Comparison of ENCODE assay signal across 15 cellular contexts in the genomic region with DNA sequence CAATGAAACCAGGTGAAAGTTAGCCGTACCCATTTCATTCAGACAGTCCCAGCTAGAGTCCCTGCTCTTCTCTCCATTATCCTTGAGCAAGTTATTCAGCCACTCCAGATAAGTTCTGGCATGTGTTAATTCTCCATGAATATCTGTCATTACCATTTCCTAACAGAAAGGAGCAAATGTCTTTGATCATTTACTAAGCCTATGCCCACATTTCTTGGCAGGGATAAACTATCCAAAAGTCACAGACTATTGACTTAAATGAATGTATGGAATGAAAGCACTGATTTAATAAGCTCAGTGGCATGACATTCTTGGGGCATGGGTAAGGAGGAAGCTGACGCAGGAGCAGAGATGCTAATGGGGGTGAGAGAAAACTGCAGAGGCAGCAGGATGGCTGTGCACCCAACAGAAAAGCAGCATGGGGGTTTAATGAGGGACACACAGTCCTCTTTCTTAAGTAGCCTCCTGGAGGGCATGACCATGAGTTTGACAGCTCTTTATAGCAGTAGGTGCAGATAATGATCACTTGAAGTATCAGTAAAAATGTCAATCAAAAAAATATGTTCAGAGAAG. TPM values are rescaled to one million over a fixed set of nuclear protein-coding genes. Genes with fewer than 3 reads are reported as not detected.
DNase-seq lines count a peak whose midpoint lies in the region; ATAC-seq and TF ChIP-seq lines count a peak whose summit lies in the region.
"Had no signal": no experiment of that assay in that cellular context is flagged by ENCODE, and none has a peak within 500 bp of the region (broad histone marks: within the 10 kb centered on the region; RNA-seq: fewer than 3 reads in every experiment).

No MANE protein-coding gene starts in this region.

- no peaks in the 10 kb centered on the region for H3K79me1 ChIP-seq in mesenchymal stem cell (replicated peaks; ENCODE audit: low read length, poor library complexity, severe bottlenecking)

- no peak overlapping the region for H3K4me2 ChIP-seq in mesenchymal stem cell (ENCODE audit: low read length, poor library complexity, severe bottlenecking)

- no peaks in the 10 kb centered on the region for H3K27me3 Mint-ChIP-seq in chondrocyte (ENCODE audit: low read depth)
- H3K27me3 Mint-ChIP-seq: activated naive CD4-positive, alpha-beta T cell treated with anti-CD3 and anti-CD28 coated beads, Interleukin-2, amount 50 U/mL, for 24 hours had no signal

- H4K8ac ChIP-seq in mesenchymal stem cell (ENCODE audit: low read length) = no peak overlapping the region

- peak overlapping the region; percentile 95 for H3K27ac ChIP-seq in mesenchymal stem cell (ENCODE audit: low read length, poor library complexity, severe bottlenecking)
- H3K27ac ChIP-seq: uterus had no signal

- H3K4me3 ChIP-seq in BJ (ENCODE audit: low read depth, low read length) (no peak overlapping the region), mesenchymal stem cell (ENCODE audit: insufficient read depth in 1 of 2, low read depth in 1 of 2, low read length in 2 of 2) (no peak overlapping the region)
- H3K4me3 ChIP-seq: uterus had no signal

- H3K27ac Mint-ChIP-seq in chondrocyte (ENCODE audit: unreplicated experiment) = peak overlapping the region; percentile 78
- H3K27ac Mint-ChIP-seq: activated naive CD4-positive, alpha-beta T cell treated with anti-CD3 and anti-CD28 coated beads, Interleukin-2, amount 50 U/mL, for 24 hours; immature natural killer cell; naive thymus-derived CD4-positive, alpha-beta T cell had no signal

- H3K36me3 ChIP-seq in BJ (ENCODE audit: control insufficient read depth, insufficient read depth, low read length) (no peaks in the 10 kb centered on the region), mesenchymal stem cell (ENCODE audit: control insufficient read depth in 1 of 2, insufficient read depth in 2 of 2, low read depth in 1 of 2, low read length in 2 of 2) (no peaks in the 10 kb centered on the region)
- H3K36me3 ChIP-seq: uterus had no signal

- H3K14ac ChIP-seq in mesenchymal stem cell (ENCODE audit: low read length in 2 of 2) = no peak overlapping the region

- no peak overlapping the region for H3K4me3 Mint-ChIP-seq in chondrocyte (ENCODE audit: unreplicated experiment)
- H3K4me3 Mint-ChIP-seq: activated naive CD4-positive, alpha-beta T cell treated with anti-CD3 and anti-CD28 coated beads, Interleukin-2, amount 50 U/mL, for 24 hours; immature natural killer cell; naive thymus-derived CD4-positive, alpha-beta T cell had no signal

- H2BK12ac ChIP-seq in mesenchymal stem cell (ENCODE audit: low read length in 2 of 2) = no peak overlapping the region

- H3K18ac ChIP-seq in mesenchymal stem cell (ENCODE audit: low read depth in 1 of 2, low read length in 2 of 2) = peak overlapping the region in 1 of 2 experiments; percentile 12

- H2BK5ac ChIP-seq in mesenchymal stem cell (ENCODE audit: low read depth, low read length, poor library complexity, severe bottlenecking) = no peak overlapping the region

- no peak overlapping the region for H2AK5ac ChIP-seq in mesenchymal stem cell (ENCODE audit: low read length, severe bottlenecking)

- H3K36me3 Mint-ChIP-seq in chondrocyte (ENCODE audit: low read depth) = no peaks in the 10 kb centered on the region
- H3K36me3 Mint-ChIP-seq: activated naive CD4-positive, alpha-beta T cell treated with anti-CD3 and anti-CD28 coated beads, Interleukin-2, amount 50 U/mL, for 24 hours; immature natural killer cell; naive thymus-derived CD4-positive, alpha-beta T cell had no signal

- peaks cover 10% of the 10 kb centered on the region for H3K4me1 ChIP-seq in mesenchymal stem cell (ENCODE audit: control insufficient read depth, insufficient read depth, low read depth, low read length)
- H3K4me1 ChIP-seq: uterus had no signal

- no peak overlapping the region for H2BK120ac ChIP-seq in mesenchymal stem cell (ENCODE audit: low read depth, low read length)

- CTCF ChIA-PET in BJ (lab: Yijun Ruan, JAX) = interaction anchor here (0.7 to 2.9 kb wide), 4 partner anchors 9 to 41 kb away, joined by 3 to 20 read pairs (median 6); no protein-coding TSS in a partner anchor

- no peak overlapping the region for H4K91ac ChIP-seq in mesenchymal stem cell (ENCODE audit: low read length)

- no peak overlapping the region for H2AFZ ChIP-seq in mesenchymal stem cell (ENCODE audit: low read depth, low read length)

- no peak overlapping the region for H3K9ac ChIP-seq in mesenchymal stem cell (ENCODE audit: low read length)

- 54% methylated on average over 2 of the region's 2 CpGs for WGBS in mesenchymal stem cell

- H3K9me3 ChIP-seq in mesenchymal stem cell (ENCODE audit: control insufficient read depth, low read length) = no peaks in the 10 kb centered on the region
- H3K9me3 ChIP-seq: uterus had no signal

- no peaks in the 10 kb centered on the region for H3K27me3 ChIP-seq in BJ (ENCODE audit: control insufficient read depth, insufficient read depth, low read length)
- H3K27me3 ChIP-seq in mesenchymal stem cell (ENCODE audit: control insufficient read depth in 1 of 2, insufficient read depth in 1 of 2, low read length in 2 of 2) = no peaks in the 10 kb centered on the region
- H3K27me3 ChIP-seq: uterus had no signal

- no peak overlapping the region for H3K23ac ChIP-seq in mesenchymal stem cell (ENCODE audit: low read length in 2 of 2)

- DNase-seq in BJ (ENCODE audit: low read depth) (peak; percentile 59), M059J (ENCODE audit: low read depth) (peak; percentile 68), chondrocyte (ENCODE audit: low spot score) (no peak), mesenchymal stem cell (peak; percentile 40), GM10266 (ENCODE audit: extremely low spot score) (no peak), activated gamma-delta T cell (lab: John Stamatoyannopoulos, UW) (no peak)
- DNase-seq: COR-L47; effector memory CD4-positive, alpha-beta T cell; immature natural killer cell; naive thymus-derived CD4-positive, alpha-beta T cell; stimulated activated CD4-positive, alpha-beta T cell treated with anti-CD3 and anti-CD28 coated beads, Interleukin-12 subunit alpha, Interleukin-12 subunit beta, amount 100 ng/mL, for 4 hours; uterus had no signal

- no peak overlapping the region for H2BK15ac ChIP-seq in mesenchymal stem cell (ENCODE audit: low read depth, poor library complexity, severe bottlenecking)

- TF ChIP-seq CTCF in BJ (IDR thresholded peaks at IDR 0.05; ENCODE audit: insufficient read depth, low read depth, low read length) (no peak), chondrocyte (IDR thresholded peaks at IDR 0.05) (no peak), GM10266 (IDR thresholded peaks at IDR 0.05; ENCODE audit: control insufficient read depth, insufficient read depth, low read depth, missing control alignments) (no peak)

- ATAC-seq in HG02759 (IDR thresholded peaks at IDR 0.05; ENCODE audit: unreplicated experiment) = no peak
- ATAC-seq in HG02610 (IDR thresholded peaks at IDR 0.05; ENCODE audit: unreplicated experiment) = no peak
- ATAC-seq: naive thymus-derived CD4-positive, alpha-beta T cell had no signal

- POLR2A ChIA-PET in BJ (lab: Charles Lee) = interaction anchor here (0.6 kb wide), 1 partner anchor 9 kb away, joined by 7 read pairs; no protein-coding TSS in a partner anchor

- H3K4ac ChIP-seq in mesenchymal stem cell (ENCODE audit: low read depth in 1 of 2, low read length in 2 of 2) = no peak overlapping the region

- H3K9me3 Mint-ChIP-seq in chondrocyte (ENCODE audit: low read depth) = no peaks in the 10 kb centered on the region
- H3K9me3 Mint-ChIP-seq: activated naive CD4-positive, alpha-beta T cell treated with anti-CD3 and anti-CD28 coated beads, Interleukin-2, amount 50 U/mL, for 24 hours; immature natural killer cell; naive thymus-derived CD4-positive, alpha-beta T cell had no signal

- peaks cover 32% of the 10 kb centered on the region for H3K4me1 Mint-ChIP-seq in chondrocyte (ENCODE audit: low read depth)
- H3K4me1 Mint-ChIP-seq: activated naive CD4-positive, alpha-beta T cell treated with anti-CD3 and anti-CD28 coated beads, Interleukin-2, amount 50 U/mL, for 24 hours; immature natural killer cell; naive thymus-derived CD4-positive, alpha-beta T cell had no signal

RNA-seq across cellular contexts. Expression of a gene that starts 17.6 kb away (rescaled TPM):
- 43.3 and 75.0 TPM in 2 replicates for polyA plus RNA-seq in BJ (2011; rRNA removed)
- 108 and 112 TPM in 2 replicates for polyA minus RNA-seq in BJ (2011; rRNA and poly(A)+ RNA removed)
- 184 and 227 TPM in 2 replicates for total RNA-seq in M059J (2014; rRNA removed; shearing (Covaris generic))
- 120 to 129 TPM (median 124 TPM) in 3 replicates for total RNA-seq in chondrocyte
- 136 TPM for polyA plus RNA-seq in mesenchymal stem cell (2013, experiment 1 of 2)
- polyA plus RNA-seq in mesenchymal stem cell (2013, experiment 2 of 2) = 139 TPM

Comparison
In these comparisons a context has a peak if more than half of its experiments do, and no peak if none do; other contexts are left out.
1. DNase-seq: peak in BJ (single experiment), M059J (single experiment) and mesenchymal stem cell (single experiment); none in chondrocyte (single experiment), GM10266 (single experiment) and activated gamma-delta T cell (single experiment).